Comparison of ENCODE assay signal across 12 cellular contexts in the genomic region with DNA sequence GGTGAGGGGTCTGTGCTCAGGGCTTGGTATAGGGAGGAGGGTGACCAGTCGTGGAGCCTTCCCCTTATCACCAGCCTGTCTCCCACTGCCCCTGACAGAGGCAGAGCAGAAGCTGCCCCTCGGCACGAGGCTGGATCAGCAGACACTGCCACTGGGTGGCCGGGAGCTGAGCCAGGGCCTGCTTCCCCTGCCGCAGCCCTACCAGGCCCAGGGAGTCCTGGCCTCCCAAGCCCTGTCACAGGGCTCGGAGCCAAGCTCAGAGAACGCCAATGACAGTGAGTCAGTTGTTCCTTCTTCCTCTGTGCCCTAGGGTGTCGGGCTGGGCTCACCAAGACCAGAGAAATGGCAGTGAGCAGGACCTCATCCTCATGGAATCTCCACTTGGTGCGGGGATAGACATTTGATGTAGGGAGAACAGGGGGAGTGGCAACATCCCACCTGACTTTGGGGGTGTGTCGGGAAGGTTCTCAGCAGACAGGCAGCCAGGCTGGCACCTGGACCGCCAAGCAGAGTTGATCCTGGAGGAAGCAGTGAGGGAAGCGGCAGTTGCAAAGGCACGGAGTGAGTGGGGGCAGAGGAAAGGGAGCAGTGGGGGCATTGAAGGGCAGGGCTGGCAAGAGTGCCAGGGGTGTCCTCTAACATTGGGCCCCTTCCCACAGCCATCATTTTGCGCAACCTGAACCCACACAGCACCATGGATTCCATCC. TPM values are rescaled to one million over a fixed set of nuclear protein-coding genes. Genes with fewer than 3 reads are reported as not detected.
DNase-seq lines count a peak whose midpoint lies in the region; ATAC-seq and TF ChIP-seq lines count a peak whose summit lies in the region.
"Had no signal": no experiment of that assay in that cellular context is flagged by ENCODE, and none has a peak within 500 bp of the region (broad histone marks: within the 10 kb centered on the region; RNA-seq: fewer than 3 reads in every experiment).

No MANE protein-coding gene starts in this region.

- TF ChIP-seq EP300 in sigmoid colon (IDR thresholded peaks at IDR 0.05), result no peak

- intact Hi-C loops in left ventricle myocardium superior (cut with micrococcal nuclease) (no loop called here), sigmoid colon (cut with DNase I) (no loop called here)

- no peak for TF ChIP-seq POLR2A in sigmoid colon (IDR thresholded peaks at IDR 0.05)

- no peaks in the 10 kb centered on the region for H3K27me3 ChIP-seq in sigmoid colon

- no peaks in the 10 kb centered on the region for H3K9me3 ChIP-seq in sigmoid colon

- H3K36me3 ChIP-seq in sigmoid colon, result peaks cover 5 to 83% (median 30%) of the 10 kb centered on the region in 4 donors

- no peak for TF ChIP-seq CTCF in sigmoid colon (IDR thresholded peaks at IDR 0.05)

- no peak overlapping the region for H3K4me3 ChIP-seq in sigmoid colon

- peaks cover 0 to 11% (median 4%) of the 10 kb centered on the region in 4 donors for H3K4me1 ChIP-seq in sigmoid colon

- DNase-seq in GM04504 (ENCODE audit: low read depth) (peak; percentile 51), cerebellar cortex (ENCODE audit: low spot score) (peak; percentile 7), left ventricle myocardium superior (peak; percentile 75), sigmoid colon (peak; percentile 79), dedifferentiated amniotic fluid mesenchymal stem cell (ENCODE audit: extremely low spot score) (no peak), SHP77 (lab: John Stamatoyannopoulos, UW) (no peak), HCEC 1CT (no peak)
- DNase-seq in activated CD4-positive, CD25-positive, alpha-beta regulatory T cell treated with anti-CD3 and anti-CD28 coated beads, Interleukin-2, amount 50 U/mL, for 72 hours, result no peak
- DNase-seq: activated CD4-positive, alpha-beta T cell treated with anti-CD3 and anti-CD28 coated beads for 48 hours; activated naive CD4-positive, alpha-beta T cell; CD4-positive, alpha-beta T cell; small intestine had no signal

- H3K27ac ChIP-seq in sigmoid colon, result peak overlapping the region; percentile 55 to 67 (median 62)

- WGBS in sigmoid colon, 2 donors, result 85 to 87% methylated on average over 14 of the region's 14 CpGs

- ATAC-seq in left ventricle myocardium superior, result peak; percentile 93

RNA-seq across cellular contexts. Expression of a gene that starts 14.3 kb away (rescaled TPM):
- total RNA-seq in left ventricle myocardium superior, result 100 TPM
- 100 to 1,000 TPM in 1 of 4 donors, 10 to 100 TPM in 3; 74.9 to 112 (median 80.7) TPM for total RNA-seq in sigmoid colon
- polyA plus RNA-seq in sigmoid colon, result 100 to 1,000 TPM in 1 of 3 donors, 10 to 100 TPM in 2; 72.7 to 126 (median 84.2) TPM

RNA-seq across cellular contexts. Expression of a gene that starts 34.4 kb away (rescaled TPM):
- total RNA-seq in left ventricle myocardium superior (32.9 TPM), sigmoid colon (10 to 100 TPM; 17.1 to 28.0 (median 22.0) TPM)
- 10 to 100 TPM; 15.0 to 44.3 (median 23.8) TPM for polyA plus RNA-seq in sigmoid colon

RNA-seq across cellular contexts. Expression of a gene that starts 34.9 kb away (rescaled TPM):
- total RNA-seq in left ventricle myocardium superior, result 210 TPM
- 100 to 1,000 TPM in 1 of 4 donors, 10 to 100 TPM in 3; 64.3 to 103 (median 82.8) TPM for total RNA-seq in sigmoid colon
- polyA plus RNA-seq in sigmoid colon, result 100 to 1,000 TPM in 1 of 3 donors, 10 to 100 TPM in 2; 82.3 to 124 (median 91.8) TPM

RNA-seq across cellular contexts. Expression of a gene that starts 39.1 kb away (rescaled TPM):
- total RNA-seq in left ventricle myocardium superior (155 TPM), sigmoid colon (10 to 100 TPM; 43.8 to 55.9 (median 45.6) TPM)
- polyA plus RNA-seq in sigmoid colon, result 10 to 100 TPM; 35.4 to 64.6 (median 46.5) TPM

RNA-seq across cellular contexts. Expression of a gene that starts 53.4 kb away (rescaled TPM):
- total RNA-seq in left ventricle myocardium superior, result 31.4 TPM
- 10 to 100 TPM; 18.9 to 37.7 (median 35.3) TPM for total RNA-seq in sigmoid colon
- 10 to 100 TPM in 1 of 3 donors, 1 to 10 TPM in 2; 4.9 to 21.8 (median 6.6) TPM for polyA plus RNA-seq in sigmoid colon

Comparison
In these comparisons a context has a peak if more than half of its experiments do, and no peak if none do; other contexts are left out.
1. DNase-seq: peak in GM04504 (single experiment), cerebellar cortex (single experiment), left ventricle myocardium superior (single experiment) and sigmoid colon (single experiment); none in dedifferentiated amniotic fluid mesenchymal stem cell (single experiment), activated CD4-positive, CD25-positive, alpha-beta regulatory T cell treated with anti-CD3 and anti-CD28 coated beads, Interleukin-2, amount 50 U/mL, for 72 hours (single experiment), SHP77 (0 of 2) and HCEC 1CT (single experiment).